Comparison of ENCODE assay signal across 8 cellular contexts in the genomic region with DNA sequence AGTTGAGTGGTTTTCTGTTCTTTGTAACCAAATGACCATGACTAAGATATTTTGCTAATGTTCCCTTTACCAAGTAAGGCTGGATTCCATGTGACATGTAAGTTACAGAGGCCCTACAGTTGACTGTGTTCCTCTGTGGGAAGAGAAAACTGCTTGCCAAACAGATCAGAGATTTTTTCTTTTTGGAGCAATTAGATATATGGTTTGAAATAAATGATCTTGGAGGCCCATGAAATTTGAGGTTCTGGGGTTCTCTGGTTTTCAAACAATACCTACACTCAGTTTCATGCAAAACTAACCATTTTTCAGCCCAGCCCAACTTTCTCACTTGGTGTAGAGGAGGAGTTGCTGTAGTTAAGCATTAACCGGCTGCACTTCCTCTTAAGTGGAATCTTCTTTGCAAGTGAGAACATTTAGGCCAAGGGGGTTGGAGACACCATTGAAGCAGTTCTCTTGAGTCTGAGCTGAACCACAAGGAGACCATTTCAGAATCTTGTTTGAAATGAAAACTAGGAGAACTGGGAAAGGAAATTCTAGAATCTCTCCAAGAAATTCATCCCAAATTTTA. TPM values are rescaled to one million over a fixed set of nuclear protein-coding genes. Genes with fewer than 3 reads are reported as not detected.
DNase-seq lines count a peak whose midpoint lies in the region; ATAC-seq and TF ChIP-seq lines count a peak whose summit lies in the region.
"Had no signal": no experiment of that assay in that cellular context is flagged by ENCODE, and none has a peak within 500 bp of the region (broad histone marks: within the 10 kb centered on the region; RNA-seq: fewer than 3 reads in every experiment).

No MANE protein-coding gene starts in this region.

- no peaks in the 10 kb centered on the region for H3K9me3 ChIP-seq in body of pancreas
- H3K9me3 ChIP-seq in thyroid gland, result no peaks in the 10 kb centered on the region

- DNase-seq in body of pancreas (no peak), thyroid gland (no peak), substantia nigra (lab: John Stamatoyannopoulos, UW) (no peak), UCSD-AML1 (lab: John Stamatoyannopoulos, UW; ENCODE audit: unreplicated experiment) (no peak), EL (no peak)
- DNase-seq: activated T-cell treated with anti-CD3 and anti-CD28 coated beads, Interleukin-2, amount 50 U/mL, for 24 hours had no signal

- no peak overlapping the region for H3K4me3 ChIP-seq in body of pancreas
- H3K4me3 ChIP-seq in thyroid gland (replicated peaks in 1 of 3), result no peak overlapping the region

- H3K27ac ChIP-seq in body of pancreas (peak overlapping the region; percentile 26 to 76 (median 50)), thyroid gland (peak overlapping the region in 2 of 3 donors; percentile 14 to 57), substantia nigra (ENCODE audit: low read depth, low read length, poor library complexity, severe bottlenecking) (no peak overlapping the region)

- intact Hi-C loops in body of pancreas (cut with DNase I), result no loop called here
- intact Hi-C loops in thyroid gland (cut with DNase I), result no loop called here

- TF ChIP-seq POLR2A in body of pancreas (IDR thresholded peaks at IDR 0.05), result no peak
- no peak for TF ChIP-seq POLR2A in thyroid gland (IDR thresholded peaks at IDR 0.05)

- H3K4me1 ChIP-seq in body of pancreas (peaks cover 38% of the 10 kb centered on the region), thyroid gland (peaks cover 18 to 35% of the 10 kb centered on the region in 2 donors)

- WGBS in body of pancreas, 2 donors, result 8 to 19% methylated on average over 1 of the region's 1 CpG
- WGBS in thyroid gland, 2 donors, result 16 to 22% methylated on average over 1 of the region's 1 CpG

- H3K27me3 ChIP-seq in body of pancreas, result no peaks in the 10 kb centered on the region
- H3K27me3 ChIP-seq in thyroid gland, result no peaks in the 10 kb centered on the region

- TF ChIP-seq CTCF in body of pancreas (IDR thresholded peaks at IDR 0.05) (no peak), thyroid gland (IDR thresholded peaks at IDR 0.05) (no peak)

- ATAC-seq in GM19452 (IDR thresholded peaks at IDR 0.05; ENCODE audit: unreplicated experiment) (peak; percentile 94), HG03097 (IDR thresholded peaks at IDR 0.05; ENCODE audit: low FRiP score, unreplicated experiment) (peak; percentile 82), body of pancreas (no peak)

- H3K36me3 ChIP-seq in body of pancreas (replicated peaks in 1 of 2; ENCODE audit: insufficient read depth in 1 of 2, low read depth in 2 of 2) (no peaks in the 10 kb centered on the region), thyroid gland (no peaks in the 10 kb centered on the region)

RNA-seq across cellular contexts. Expression of a gene that starts 34.6 kb away (rescaled TPM):
- total RNA-seq in body of pancreas (10 to 100 TPM in 1 of 2 donors, 1 to 10 TPM in 1; 3.6 to 25.4 TPM), thyroid gland (10 to 100 TPM; 14.3 to 22.8 (median 17.0) TPM)
